In the genomic region with DNA sequence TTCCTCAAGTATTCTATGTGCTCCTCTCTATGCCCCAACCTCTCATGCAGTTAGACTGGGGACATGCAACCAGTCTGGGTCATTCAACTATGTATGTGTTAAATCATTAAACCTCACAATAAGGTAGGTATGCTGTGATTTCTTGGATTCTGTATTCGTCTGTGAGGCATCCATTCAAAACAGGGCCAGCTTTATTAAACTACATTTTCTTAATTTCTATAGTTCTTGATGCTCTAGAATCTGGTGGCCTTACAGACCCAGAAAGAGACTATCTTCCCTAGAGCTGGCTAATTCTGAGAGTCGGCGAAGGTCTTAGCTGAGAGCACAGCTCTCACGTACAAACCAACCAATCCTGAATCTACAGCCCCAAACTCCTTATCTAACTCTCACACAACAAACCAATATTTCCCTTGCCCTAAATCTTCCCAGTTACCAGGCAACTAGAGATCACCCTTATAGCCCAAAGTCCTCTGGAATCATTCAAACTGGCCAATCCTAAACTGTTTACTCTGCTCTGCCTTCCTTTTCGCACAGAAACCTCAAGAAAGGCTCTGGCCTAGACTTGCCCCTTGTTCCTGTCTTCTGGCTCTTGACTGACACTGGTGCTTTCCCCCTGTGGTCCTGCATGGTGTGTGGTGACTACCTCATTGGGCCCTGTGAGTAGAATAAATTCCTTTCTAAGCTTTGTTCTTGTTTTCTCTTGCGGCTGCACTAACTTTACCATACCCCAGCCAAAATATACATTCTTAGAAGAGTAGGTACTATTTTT, we compare ENCODE assay signal across 13 cellular contexts.
DNase-seq lines count a peak whose midpoint lies in the region; ATAC-seq and TF ChIP-seq lines count a peak whose summit lies in the region.
"Had no signal": no experiment of that assay in that cellular context is flagged by ENCODE, and none has a peak within 500 bp of the region (broad histone marks: within the 10 kb centered on the region; RNA-seq: fewer than 3 reads in every experiment).

No MANE protein-coding gene starts in this region.

- H3K4me3 ChIP-seq in GM12865 (ENCODE audit: low read depth, low read length), result no peak overlapping the region
- no peak overlapping the region for H3K4me3 ChIP-seq in epithelial cell of esophagus (ENCODE audit: low read length)
- H3K4me3 ChIP-seq: testis had no signal

- H3K36me3 Mint-ChIP-seq in glutamatergic neuron (ENCODE audit: unreplicated experiment), result no peaks in the 10 kb centered on the region

- TF ChIP-seq CTCF in GM12865 (IDR thresholded peaks at IDR 0.05; ENCODE audit: insufficient read depth, low read depth, low read length, missing control alignments) (no peak), GM20000 (IDR thresholded peaks at IDR 0.05; ENCODE audit: extremely low read depth, missing control alignments) (no peak), epithelial cell of esophagus (IDR thresholded peaks at IDR 0.05; ENCODE audit: insufficient read depth, low read depth, low read length, missing control alignments) (no peak), glutamatergic neuron (IDR thresholded peaks at IDR 0.05; ENCODE audit: partially characterized antibody, unreplicated experiment) (no peak)

- H3K27me3 Mint-ChIP-seq in glutamatergic neuron (ENCODE audit: unreplicated experiment), result no peaks in the 10 kb centered on the region

- ATAC-seq in HG03432 (IDR thresholded peaks at IDR 0.05; ENCODE audit: unreplicated experiment), result peak; percentile 73

- peaks cover 2% of the 10 kb centered on the region for H3K9me3 Mint-ChIP-seq in glutamatergic neuron (ENCODE audit: unreplicated experiment)
- H3K9me3 Mint-ChIP-seq: T-helper 2 cell treated with Interferon-gamma antibody and Interleukin-4, amounts not matched to agents 5 μg/mL and 100 μg/mL, for 36 hours had no signal

- H3K4me3 Mint-ChIP-seq in glutamatergic neuron (ENCODE audit: unreplicated experiment), result no peak overlapping the region
- H3K4me3 Mint-ChIP-seq: T-helper 2 cell treated with Interferon-gamma antibody and Interleukin-4, amounts not matched to agents 5 μg/mL and 100 μg/mL, for 36 hours had no signal

- DNase-seq in GM12865 (ENCODE audit: low read depth) (peak; percentile 17), GM20000 (ENCODE audit: low spot score) (peak; percentile 21), epithelial cell of esophagus (ENCODE audit: low read depth) (peak; percentile 63), NCI-H128 (lab: John Stamatoyannopoulos, UW; ENCODE audit: unreplicated experiment) (no peak), hypothalamus (lab: John Stamatoyannopoulos, UW) (no peak), glutamatergic neuron (no peak)
- no peak for DNase-seq in NK-92 treated with Interleukin-12 subunit alpha and Interleukin-12 subunit beta, amount 100 ng/mL, for 24 hours (lab: John Stamatoyannopoulos, UW)
- DNase-seq: activated naive CD4-positive, alpha-beta T cell treated with Interleukin-2 at 50 U/mL for 16 hours; NCI-H526; stimulated activated CD4-positive, alpha-beta T cell treated with anti-CD3 and anti-CD28 coated beads, Interleukin-2, amount 100 ng/mL, for 48 hours; testis had no signal

- H3K27ac Mint-ChIP-seq in glutamatergic neuron (ENCODE audit: unreplicated experiment), result no peak overlapping the region
- H3K27ac Mint-ChIP-seq: T-helper 2 cell treated with Interferon-gamma antibody and Interleukin-4, amounts not matched to agents 5 μg/mL and 100 μg/mL, for 36 hours had no signal

- no peaks in the 10 kb centered on the region for H3K4me1 Mint-ChIP-seq in glutamatergic neuron (ENCODE audit: low read depth, unreplicated experiment)

Comparison
In these comparisons a context has a peak if more than half of its experiments do, and no peak if none do; other contexts are left out.
1. DNase-seq: peak in GM12865 (single experiment), GM20000 (single experiment) and epithelial cell of esophagus (single experiment); none in NCI-H128 (single experiment), hypothalamus (0 of 51), NK-92 treated with Interleukin-12 subunit alpha and Interleukin-12 subunit beta, amount 100 ng/mL, for 24 hours (single experiment) and glutamatergic neuron (single experiment).